Comparison of ENCODE assay signal across 8 cellular contexts in genomic region chrX:81957900-81958545, GRCh38.
DNase-seq lines count a peak whose midpoint lies in the region; ATAC-seq and TF ChIP-seq lines count a peak whose summit lies in the region.

No MANE protein-coding gene starts in this region.

- intact Hi-C loops in MCF 10A (cut with micrococcal nuclease) (loop anchor here (1.0 to 10.0 kb wide), 6 partner anchors 466 to 1807 kb away; no protein-coding TSS in a partner anchor), breast epithelium (cut with DNase I; ENCODE audit: low total_unique reads) (no loop called here)

- H3K4me3 Mint-ChIP-seq in MCF 10A (ENCODE audit: unreplicated experiment), result no peak overlapping the region

- TF ChIP-seq POLR2A in breast epithelium (IDR thresholded peaks at IDR 0.05), result no peak

- H3K4me3 ChIP-seq in breast epithelium, result no peak overlapping the region
- H3K4me3 ChIP-seq in KMS-11 (IDR thresholded peaks at IDR 0.05; ENCODE audit: insufficient read depth, low read depth, low read length), result no peak overlapping the region
- H3K4me3 ChIP-seq in adipocyte (ENCODE audit: low read length), result no peak overlapping the region

- H3K79me2 ChIP-seq in KMS-11 (ENCODE audit: insufficient read depth, low read depth), result no peaks in the 10 kb centered on the region

- H3K9me3 ChIP-seq in breast epithelium, result no peaks in the 10 kb centered on the region
- H3K9me3 ChIP-seq in adipocyte (ENCODE audit: control insufficient read depth, low read length), result no peaks in the 10 kb centered on the region

- TF ChIP-seq CTCF in MCF 10A (IDR thresholded peaks at IDR 0.05; ENCODE audit: unreplicated experiment) (peak; percentile 56), breast epithelium (IDR thresholded peaks at IDR 0.05) (peak in 1 of 3 donors; percentile 31), KMS-11 (conservative IDR thresholded peaks at IDR 0.05; ENCODE audit: low read depth, low read length) (peak; percentile 67)

- H3K27ac ChIP-seq in breast epithelium (no peak overlapping the region), KMS-11 (no peak overlapping the region)

- DNase-seq in MCF 10A (ENCODE audit: unreplicated experiment) (peak; percentile 66), breast epithelium (ENCODE audit: low spot score in 2 of 2) (no peak), adipocyte (ENCODE audit: low read depth) (peak; percentile 5), retina (peak; percentile 6), NCI-H226 (no peak)

- 0 out of 2 replicates have a peak overlapping the region, but pooled peaks have one; percentile 18 for H3K4me2 ChIP-seq in KMS-11

- no peaks in the 10 kb centered on the region for H3K27me3 Mint-ChIP-seq in MCF 10A (ENCODE audit: insufficient read depth, unreplicated experiment)

- H3K9ac ChIP-seq in KMS-11 (no peak overlapping the region), adipocyte (ENCODE audit: low read length) (no peak overlapping the region)

- H3K36me3 ChIP-seq in breast epithelium, result no peaks in the 10 kb centered on the region
- H3K36me3 ChIP-seq in KMS-11 (ENCODE audit: insufficient read depth), result no peaks in the 10 kb centered on the region
- no peaks in the 10 kb centered on the region for H3K36me3 ChIP-seq in adipocyte (ENCODE audit: control insufficient read depth, insufficient read depth, low read length, severe bottlenecking)

- H3K4me1 ChIP-seq in breast epithelium (no peaks in the 10 kb centered on the region), KMS-11 (ENCODE audit: low read depth, poor library complexity, severe bottlenecking) (peaks cover 12% of the 10 kb centered on the region), adipocyte (ENCODE audit: control insufficient read depth, insufficient read depth, low read length) (no peaks in the 10 kb centered on the region)

- no TSS peak for BruUV-seq in MCF 10A (replicated peaks; lab: Mats Ljungman, UMichigan)

- no peaks in the 10 kb centered on the region for H3K9me3 Mint-ChIP-seq in MCF 10A (ENCODE audit: unreplicated experiment)

- no peak overlapping the region for H3K27ac Mint-ChIP-seq in MCF 10A (ENCODE audit: low read depth, unreplicated experiment)

- ATAC-seq in HG03025 (IDR thresholded peaks at IDR 0.05; ENCODE audit: low FRiP score, unreplicated experiment), result no peak
- ATAC-seq in GM21447 (IDR thresholded peaks at IDR 0.05; ENCODE audit: unreplicated experiment), result no peak

- no peaks in the 10 kb centered on the region for H3K4me1 Mint-ChIP-seq in MCF 10A (ENCODE audit: insufficient read depth, unreplicated experiment)

- CTCF ChIA-PET in MCF 10A (lab: Yijun Ruan, JAX), result interaction anchor here (0.5 to 2.0 kb wide), 25 partner anchors 9 to 1979 kb away, joined by 3 to 9 read pairs (median 3); no protein-coding TSS in a partner anchor

- H3K27me3 ChIP-seq in breast epithelium (peaks cover 0 to 14% of the 10 kb centered on the region in 2 donors), KMS-11 (ENCODE audit: insufficient read depth, low read depth) (no peaks in the 10 kb centered on the region), adipocyte (replicated peaks; ENCODE audit: control insufficient read depth, insufficient read depth, low read length) (no peaks in the 10 kb centered on the region)

- no peaks in the 10 kb centered on the region for H3K36me3 Mint-ChIP-seq in MCF 10A (ENCODE audit: insufficient read depth, unreplicated experiment)

- POLR2A ChIA-PET in MCF 10A (lab: Yijun Ruan, JAX), result interaction anchor here (0.5 kb wide), 1 partner anchor 165 kb away, joined by 4 read pairs; no protein-coding TSS in a partner anchor

- H4K20me1 ChIP-seq in KMS-11 (ENCODE audit: insufficient read depth), result no peaks in the 10 kb centered on the region

- peak overlapping the region; percentile 26; the same call in 1 of the 2 replicates for H2AFZ ChIP-seq in KMS-11 (ENCODE audit: low read depth)

Comparison
In these comparisons a context has a peak if more than half of its experiments do, and no peak if none do; other contexts are left out.
1. DNase-seq: peak in MCF 10A (single experiment), adipocyte (single experiment) and retina (single experiment); none in breast epithelium (0 of 2) and NCI-H226 (single experiment).